15 cellular contexts compared by ENCODE assay signal in the genomic region with DNA sequence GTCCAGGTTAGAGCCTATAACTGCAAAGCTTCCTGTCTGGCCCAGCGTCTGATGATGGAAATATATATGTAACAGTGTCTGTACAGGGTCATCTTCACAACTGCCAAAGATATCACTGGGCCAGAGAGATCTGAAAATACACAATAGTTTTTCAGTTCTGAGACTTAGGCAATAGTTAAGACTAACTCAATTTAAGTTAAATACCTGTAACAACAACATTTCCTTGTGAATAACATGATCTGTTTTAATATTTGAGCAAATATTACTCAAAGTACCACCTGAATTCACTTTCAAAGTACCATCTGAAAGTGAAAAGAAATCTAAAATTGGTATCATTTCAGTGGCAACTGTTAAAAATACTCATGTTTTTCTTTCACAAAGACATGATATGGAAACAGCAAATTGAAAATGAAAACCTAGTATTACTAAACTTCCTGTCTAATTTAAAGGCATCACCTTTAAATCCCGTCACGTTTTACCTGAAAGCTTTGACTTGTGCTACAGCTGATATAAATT. TPM values are rescaled to one million over a fixed set of nuclear protein-coding genes. Genes with fewer than 3 reads are reported as not detected.
A peak's percentile ranks its signal among the peaks of the same experiment; 100 is the strongest.
DNase-seq lines count a peak whose midpoint lies in the region; ATAC-seq lines count a peak whose summit lies in the region.
"Had no signal": no experiment of that assay in that cellular context is flagged by ENCODE, and none has a peak within 500 bp of the region (broad histone marks: within the 10 kb centered on the region; RNA-seq: fewer than 3 reads in every experiment).

No MANE protein-coding gene starts in this region.

- H3K27me3 Mint-ChIP-seq in activated CD4-positive, alpha-beta memory T cell treated with anti-CD3 and anti-CD28 coated beads for 36 hours, result no peaks in the 10 kb centered on the region
- H3K27me3 Mint-ChIP-seq: activated naive CD8-positive, alpha-beta T cell treated with anti-CD3 and anti-CD28 coated beads, Interleukin-2, amount 10 ng/mL, durations not matched to agents 7 days and 5 days had no signal

- DNase-seq in activated CD4-positive, alpha-beta memory T cell treated with anti-CD3 and anti-CD28 coated beads for 36 hours, result no peak
- DNase-seq in AG08395 (ENCODE audit: low spot score) (no peak), NCI-H2171 treated with DMSO at 0.1 percent for 48 hours (lab: John Stamatoyannopoulos, UW) (no peak)
- DNase-seq: activated naive CD8-positive, alpha-beta T cell treated with anti-CD3 and anti-CD28 coated beads, Interleukin-2, amount 10 ng/mL, durations not matched to agents 7 days and 5 days; NCI-H2029 treated with DMSO at 0.1 percent for 48 hours; Peyer's patch; posterior cingulate gyrus; testis had no signal

- POLR2A ChIA-PET in activated CD4-positive, alpha-beta memory T cell treated with anti-CD3 and anti-CD28 coated beads for 36 hours (lab: Charles Lee), result no interaction called here

- CTCF ChIA-PET in activated CD4-positive, alpha-beta memory T cell treated with anti-CD3 and anti-CD28 coated beads for 36 hours (lab: Charles Lee), result no interaction called here

- no peaks in the 10 kb centered on the region for H3K9me3 Mint-ChIP-seq in activated CD4-positive, alpha-beta memory T cell treated with anti-CD3 and anti-CD28 coated beads for 36 hours
- H3K9me3 Mint-ChIP-seq: activated naive CD8-positive, alpha-beta T cell treated with anti-CD3 and anti-CD28 coated beads, Interleukin-2, amount 10 ng/mL, durations not matched to agents 7 days and 5 days had no signal

- peaks cover 22% of the 10 kb centered on the region for H3K36me3 Mint-ChIP-seq in activated CD4-positive, alpha-beta memory T cell treated with anti-CD3 and anti-CD28 coated beads for 36 hours

- peaks cover 15% of the 10 kb centered on the region for H3K4me1 Mint-ChIP-seq in activated CD4-positive, alpha-beta memory T cell treated with anti-CD3 and anti-CD28 coated beads for 36 hours (ENCODE audit: low read depth)

- no peak overlapping the region for H3K4me3 Mint-ChIP-seq in activated CD4-positive, alpha-beta memory T cell treated with anti-CD3 and anti-CD28 coated beads for 36 hours
- H3K4me3 Mint-ChIP-seq: activated naive CD8-positive, alpha-beta T cell treated with anti-CD3 and anti-CD28 coated beads, Interleukin-2, amount 10 ng/mL, durations not matched to agents 7 days and 5 days had no signal

- intact Hi-C loops in activated CD4-positive, alpha-beta memory T cell treated with anti-CD3 and anti-CD28 coated beads for 36 hours (cut with micrococcal nuclease), result loop anchor here (5.0 kb wide), 2 partner anchors 157 to 183 kb away; a partner anchor contains a TSS

- no peak overlapping the region for H3K27ac Mint-ChIP-seq in activated CD4-positive, alpha-beta memory T cell treated with anti-CD3 and anti-CD28 coated beads for 36 hours
- H3K27ac Mint-ChIP-seq: activated naive CD8-positive, alpha-beta T cell treated with anti-CD3 and anti-CD28 coated beads, Interleukin-2, amount 10 ng/mL, durations not matched to agents 7 days and 5 days had no signal

- ATAC-seq in GM18502 (IDR thresholded peaks at IDR 0.05; ENCODE audit: poor library complexity, unreplicated experiment), result peak; percentile 80
- peak; percentile 93 for ATAC-seq in GM19395 (IDR thresholded peaks at IDR 0.05; ENCODE audit: unreplicated experiment)
- peak; percentile 81 for ATAC-seq in HG02798 (IDR thresholded peaks at IDR 0.05; ENCODE audit: poor library complexity, unreplicated experiment)
- peak; percentile 69 for ATAC-seq in HG03460 (IDR thresholded peaks at IDR 0.05; ENCODE audit: unreplicated experiment)
- no peak for ATAC-seq in GM19328 (IDR thresholded peaks at IDR 0.05; ENCODE audit: unreplicated experiment)

RNA-seq across cellular contexts. Expression of a gene that starts 9.6 kb away (rescaled TPM):
- not detected for total RNA-seq in activated CD4-positive, alpha-beta memory T cell treated with anti-CD3 and anti-CD28 coated beads for 36 hours
- total RNA-seq: activated naive CD8-positive, alpha-beta T cell treated with anti-CD3 and anti-CD28 coated beads, Interleukin-2, amount 10 ng/mL, durations not matched to agents 7 days and 5 days; HT1080; lung; Peyer's patch had no signal

RNA-seq across cellular contexts. Expression of a gene that starts 16.5 kb away (rescaled TPM):
- total RNA-seq in activated CD4-positive, alpha-beta memory T cell treated with anti-CD3 and anti-CD28 coated beads for 36 hours, result not detected
- total RNA-seq: Peyer's patch had no signal
